27 cellular contexts compared by ENCODE assay signal in genomic region chr1:11786168-11786567, GRCh38. TPM values are rescaled to one million over a fixed set of nuclear protein-coding genes. Genes with fewer than 3 reads are reported as not detected.
DNase-seq lines count a peak whose midpoint lies in the region; ATAC-seq, FAIRE-seq and TF ChIP-seq lines count a peak whose summit lies in the region.
"Had no signal": no experiment of that assay in that cellular context is flagged by ENCODE, and none has a peak within 500 bp of the region (broad histone marks: within the 10 kb centered on the region; RNA-seq: fewer than 3 reads in every experiment).

No MANE protein-coding gene starts in this region.

- H3K36me3 Mint-ChIP-seq in CD4-positive, alpha-beta memory T cell = peaks cover 7 to 10% of the 10 kb centered on the region in 2 donors

- H3K9me3 Mint-ChIP-seq in CD4-positive, alpha-beta memory T cell = no peaks in the 10 kb centered on the region
- H3K9me3 Mint-ChIP-seq: activated T-helper 2 cell treated with anti-CD3 and anti-CD28 coated beads, Interferon-gamma antibody, Interleukin-2, Interleukin-4, amounts not matched to agents 10 μg/mL and 5 μg/mL and 100 μg/mL, durations not matched to agents 14 hours and 24 hours and 36 hours; nephron progenitor cell had no signal

- no peaks in the 10 kb centered on the region for H3K79me2 ChIP-seq in DOHH2 (ENCODE audit: control insufficient read depth, low read length)
- H3K79me2 ChIP-seq in K562 (ENCODE audit: control insufficient read depth, insufficient read depth, low read length) = peaks cover 9% of the 10 kb centered on the region; the same call in 2 of the 3 replicates

- H2AFZ ChIP-seq in K562 (ENCODE audit: low read depth, low read length) = no peak overlapping the region

- H3F3A ChIP-seq in DOHH2 (ENCODE audit: control insufficient read depth, insufficient read depth) = peaks cover 9% of the 10 kb centered on the region

- H3K9me1 ChIP-seq in K562 (ENCODE audit: control insufficient read depth, insufficient read depth, low read length) = no peaks in the 10 kb centered on the region

- peak; percentile 18; the same call in 1 of the 2 replicates for TF ChIP-seq EP300 in K562 (IDR thresholded peaks at IDR 0.05; ENCODE audit: low read length)
- TF ChIP-seq EP300 in ovary (IDR thresholded peaks at IDR 0.05) = no peak

- no peak for TF ChIP-seq RAD21 in K562 (CRISPR knock-in tag; conservative IDR thresholded peaks at IDR 0.05 in 1 of 2, IDR thresholded peaks at IDR 0.05 in 1 of 2)

- no peak for TF ChIP-seq POLR2A in K562 (conservative IDR thresholded peaks at IDR 0.05)
- no peak for TF ChIP-seq POLR2A in ovary (IDR thresholded peaks at IDR 0.05)

- no peak overlapping the region for H3K27ac Mint-ChIP-seq in CD4-positive, alpha-beta memory T cell
- H3K27ac Mint-ChIP-seq: activated T-helper 2 cell treated with anti-CD3 and anti-CD28 coated beads, Interferon-gamma antibody, Interleukin-2, Interleukin-4, amounts not matched to agents 10 μg/mL and 5 μg/mL and 100 μg/mL, durations not matched to agents 14 hours and 24 hours and 36 hours; nephron progenitor cell; T-helper 17 cell had no signal

- H3K27ac ChIP-seq in A673 (ENCODE audit: low read depth, low read length, poor library complexity, severe bottlenecking) (no peak overlapping the region), DOHH2 (ENCODE audit: low read depth, low read length) (peak overlapping the region; percentile 56), K562 (ENCODE audit: extremely low read depth, low read depth, low read length) (peak overlapping the region; percentile 80), ovary (peak overlapping the region; percentile 56 to 98)
- no peak overlapping the region for H3K27ac ChIP-seq in CD4-positive, alpha-beta memory T cell (ENCODE audit: low read depth, low read length)
- H3K27ac ChIP-seq: body of pancreas had no signal

- peaks cover 2 to 9% (median 5%) of the 10 kb centered on the region in 4 donors for H3K4me1 Mint-ChIP-seq in CD4-positive, alpha-beta memory T cell

- WGBS in K562 (ENCODE audit: insufficient coverage, low coverage, missing lambda C conversion rate) = 17% methylated on average over 5 of the region's 5 CpGs
- 49 to 59% (median 57%) methylated on average over 5 of the region's 5 CpGs for WGBS in ovary, 3 donors

- H3K4me2 ChIP-seq in DOHH2 (ENCODE audit: low read length) = peak overlapping the region; percentile 62
- H3K4me2 ChIP-seq in K562 (ENCODE audit: insufficient read depth, low read length) = no peak overlapping the region; the same call in 1 of the 2 replicates

- H4K20me1 ChIP-seq in DOHH2 (ENCODE audit: control insufficient read depth, insufficient read depth, low read depth, low read length) (no peaks in the 10 kb centered on the region), K562 (replicated peaks; ENCODE audit: control insufficient read depth, insufficient read depth, low read length) (no peaks in the 10 kb centered on the region)

- DNase-seq in A673 (ENCODE audit: low spot score) = no peak
- DNase-seq in K562 (ENCODE audit: extremely low read depth in 1 of 4, low spot score in 3 of 4) = peak in 1 of 4 experiments; percentile 71
- DNase-seq in ovary = no peak
- DNase-seq in GOT3 (lab: John Stamatoyannopoulos, UW) = no peak
- DNase-seq in KG1 (lab: John Stamatoyannopoulos, UW) = no peak
- DNase-seq in HT-29 (ENCODE audit: low spot score) = no peak
- DNase-seq in CD4-positive, alpha-beta memory T cell = no peak
- DNase-seq: activated naive CD4-positive, alpha-beta T cell treated with anti-CD3 and anti-CD28 coated beads, Interleukin-2, amount 50 U/mL, for 16 hours; body of pancreas; dorsolateral prefrontal cortex; hippocampal formation; NCI-H146; NCI-H446 treated with DMSO at 0.1 percent for 48 hours; nephron progenitor cell; SHP77; small intestine; stimulated activated naive CD4-positive, alpha-beta T cell; T-helper 17 cell had no signal

- POLR2A ChIA-PET in A673 (lab: Charles Lee; ENCODE audit: low non-redundant PET) = no interaction called here
- POLR2A ChIA-PET in K562 (lab: Yijun Ruan, JAX) = interaction anchor here (0.6 to 5.4 kb wide), 8 partner anchors 10 to 123 kb away, joined by 3 to 115 read pairs (median 8); no protein-coding TSS in a partner anchor
- POLR2A ChIA-PET in CD4-positive, alpha-beta memory T cell (lab: Charles Lee; ENCODE audit: partially characterized antibody) = interaction anchor here (0.6 kb wide), 2 partner anchors 17 to 122 kb away, joined by 3 to 5 read pairs; no protein-coding TSS in a partner anchor

- no peaks in the 10 kb centered on the region for H3K27me3 Mint-ChIP-seq in CD4-positive, alpha-beta memory T cell
- H3K27me3 Mint-ChIP-seq: T-helper 17 cell had no signal

- H3K4me3 Mint-ChIP-seq in CD4-positive, alpha-beta memory T cell = no peak overlapping the region
- H3K4me3 Mint-ChIP-seq: nephron progenitor cell had no signal

- H3K9me2 ChIP-seq in DOHH2 (replicated peaks; ENCODE audit: control insufficient read depth, low read length) = no peaks in the 10 kb centered on the region

- H3K27me3 ChIP-seq in A673 (replicated peaks; ENCODE audit: insufficient read depth, low read depth, low read length, poor library complexity) (no peaks in the 10 kb centered on the region), DOHH2 (ENCODE audit: control insufficient read depth, low read length) (no peaks in the 10 kb centered on the region), K562 (ENCODE audit: control insufficient read depth in 2 of 2, insufficient read depth in 2 of 2, low read length in 2 of 2) (no peaks in the 10 kb centered on the region), ovary (no peaks in the 10 kb centered on the region)
- no peaks in the 10 kb centered on the region for H3K27me3 ChIP-seq in CD4-positive, alpha-beta memory T cell (ENCODE audit: insufficient read depth, low read length)
- H3K27me3 ChIP-seq: body of pancreas, dorsolateral prefrontal cortex had no signal

- peak; percentile 10 for ATAC-seq in K562
- ATAC-seq: body of pancreas, T-helper 17 cell had no signal

- H3K4me3 ChIP-seq in A673 (ENCODE audit: low read depth, low read length, poor library complexity, severe bottlenecking) = no peak overlapping the region
- peak overlapping the region; percentile 34; the same call in 1 of the 2 replicates for H3K4me3 ChIP-seq in DOHH2 (ENCODE audit: low read length)
- H3K4me3 ChIP-seq in K562 = no peak overlapping the region
- H3K4me3 ChIP-seq in ovary = no peak overlapping the region
- H3K4me3 ChIP-seq in CD4-positive, alpha-beta memory T cell (ENCODE audit: low read length in 2 of 2) = no peak overlapping the region
- H3K4me3 ChIP-seq: body of pancreas had no signal

- CTCF ChIA-PET in A673 (lab: Charles Lee) = no interaction called here
- CTCF ChIA-PET in K562 (lab: Yijun Ruan, JAX; ENCODE audit: low intra/inter-chr PET ratio) = no interaction called here
- CTCF ChIA-PET in CD4-positive, alpha-beta memory T cell (lab: Charles Lee; ENCODE audit: partially characterized antibody) = interaction anchor here (0.7 to 2.7 kb wide), 3 partner anchors 17 to 43 kb away, joined by 3 to 7 read pairs (median 5); partner anchors contain the start of genes CLCN6 and MTHFR

- in situ Hi-C loops in K562 (cut with MboI) = no loop called here

- intact Hi-C loops in A673 (cut with micrococcal nuclease; ENCODE audit: unreplicated experiment) = no loop called here
- intact Hi-C loops in K562 (cut with micrococcal nuclease) = no loop called here
- intact Hi-C loops in ovary (cut with DNase I) = loop anchor here in 2 of 4 donors (2.0 to 5.0 kb wide), 2 partner anchors 17 to 49 kb away; partner anchors contain the start of gene AGTRAP (in 1 of the 2)
- intact Hi-C loops in CD4-positive, alpha-beta memory T cell (cut with micrococcal nuclease) = no loop called here

- H3K4me1 ChIP-seq in A673 (ENCODE audit: insufficient read depth, low read length, poor library complexity, severe bottlenecking) (no peaks in the 10 kb centered on the region), DOHH2 (ENCODE audit: control insufficient read depth, low read length) (peaks cover 31% of the 10 kb centered on the region), K562 (replicated peaks in 1 of 2; ENCODE audit: control insufficient read depth in 2 of 2, insufficient read depth in 2 of 2, low read length in 2 of 2) (peaks cover 55 to 76% of the 10 kb centered on the region in 2 experiments), ovary (ENCODE audit: insufficient read depth) (peaks cover 32% of the 10 kb centered on the region)
- peaks cover 12% of the 10 kb centered on the region for H3K4me1 ChIP-seq in CD4-positive, alpha-beta memory T cell (ENCODE audit: insufficient read depth, low read length)

- H3K36me3 ChIP-seq in A673 (ENCODE audit: insufficient read depth, low read length, poor library complexity, severe bottlenecking) (no peaks in the 10 kb centered on the region), DOHH2 (ENCODE audit: control insufficient read depth, low read length) (peaks cover 11% of the 10 kb centered on the region; the same call in 1 of the 2 replicates), K562 (ENCODE audit: control insufficient read depth, insufficient read depth, low read length) (peaks cover 36% of the 10 kb centered on the region; the same call in 2 of the 3 replicates), ovary (no peaks in the 10 kb centered on the region)
- H3K36me3 ChIP-seq in CD4-positive, alpha-beta memory T cell (ENCODE audit: insufficient read depth, low read length) = no peaks in the 10 kb centered on the region

- peak overlapping the region in 1 of 2 experiments; percentile 51; a peak in 2 of 4 replicates for H3K9ac ChIP-seq in K562 (ENCODE audit: insufficient read depth in 1 of 2, low read depth in 2 of 2, low read length in 2 of 2)

- no peaks in the 10 kb centered on the region for H3K9me3 ChIP-seq in A673 (ENCODE audit: low read depth, low read length, poor library complexity, severe bottlenecking)
- no peaks in the 10 kb centered on the region for H3K9me3 ChIP-seq in DOHH2 (ENCODE audit: control insufficient read depth, insufficient read depth, low read length)
- no peaks in the 10 kb centered on the region for H3K9me3 ChIP-seq in K562 (replicated peaks; ENCODE audit: control insufficient read depth, insufficient read depth, low read depth, low read length)
- no peaks in the 10 kb centered on the region for H3K9me3 ChIP-seq in ovary
- H3K9me3 ChIP-seq in CD4-positive, alpha-beta memory T cell (ENCODE audit: control insufficient read depth in 1 of 2, low read length in 2 of 2) = no peaks in the 10 kb centered on the region
- H3K9me3 ChIP-seq: body of pancreas had no signal

- no peak for TF ChIP-seq CTCF in A673 (conservative IDR thresholded peaks at IDR 0.05; ENCODE audit: low read depth, low read length)
- no peak for TF ChIP-seq CTCF in DOHH2 (IDR thresholded peaks at IDR 0.05; ENCODE audit: low read depth, low read length, poor library complexity, severe bottlenecking)
- no peak for TF ChIP-seq CTCF in K562 (IDR thresholded peaks at IDR 0.05 in 2 of 3, conservative IDR thresholded peaks at IDR 0.05 in 1 of 3; ENCODE audit: insufficient read depth in 2 of 3, low read depth in 1 of 3, low read length in 3 of 3)
- no peak for TF ChIP-seq CTCF in ovary (IDR thresholded peaks at IDR 0.05)

- BruUV-seq in A673 (replicated peaks; lab: Mats Ljungman, UMichigan) (TSS peak; percentile 26), K562 (replicated peaks; lab: Mats Ljungman, UMichigan) (no TSS peak)

- peak; percentile 86 for FAIRE-seq in K562 (lab: Jason Lieb, UNC)
- FAIRE-seq: endometrium, frontal cortex, GM12892, small intestine, TTC549, urothelium cell line had no signal

RNA-seq across cellular contexts. Expression of gene MTHFR, which starts 19.6 kb away (rescaled TPM):
- 23.3 and 25.8 TPM in 2 replicates for total RNA-seq in A673 (2021)
- total RNA-seq in K562 (2011; cell fraction: chromatin; rRNA removed; ENCODE audit: low replicate concordance) = 242 and 493 TPM in 2 replicates
- 319 and 327 TPM in 2 replicates for total RNA-seq in K562 (2011; cell fraction: nucleolus; rRNA removed)
- 296 TPM in 2 replicates for total RNA-seq in K562 (2011; cell fraction: nucleoplasm; rRNA removed)
- 77.9 and 94.5 TPM in 2 replicates for total RNA-seq in K562 (2014; rRNA removed)
- 45.3 and 45.6 TPM in 2 replicates for total RNA-seq in K562 (2014; rRNA removed; fragmentation: Illumina TruSeq; extraction: Trizol)
- total RNA-seq in K562 (2015; rRNA removed; fragmentation: Illumina TruSeq; extraction: Trizol) = 65.4 and 66.1 TPM in 2 replicates
- 94.1 and 104 TPM in 2 replicates for total RNA-seq in K562 (2021)
- polyA plus RNA-seq in K562 (2011; rRNA removed) = 47.6 and 56.6 TPM in 2 replicates
- polyA plus RNA-seq in K562 (2011; cell fraction: cytosol; rRNA removed) = 49.3 and 67.6 TPM in 2 replicates
- polyA plus RNA-seq in K562 (2011; cell fraction: nucleus; rRNA removed) = 62.6 and 87.9 TPM in 2 replicates
- 59.9 and 109 TPM in 2 replicates for polyA plus RNA-seq in K562 (2012)
- 62.6 and 78.7 TPM in 2 replicates for polyA plus RNA-seq in K562 (2014; fragmentation: Illumina TruSeq; extraction: Trizol)
- polyA plus RNA-seq in K562 (2014; fragmentation: Nextera tagmentation; extraction: Ambion mirVana) = 1 to 10 TPM; 5.0 to 5.4 TPM
- polyA plus RNA-seq in K562 (2014; rRNA removed) = 57.3 and 72.7 TPM in 2 replicates
- 103 and 105 TPM in 2 replicates for polyA minus RNA-seq in K562 (2011; rRNA and poly(A)+ RNA removed)
- polyA minus RNA-seq in K562 (2011; cell fraction: cytosol; rRNA and poly(A)+ RNA removed) = 72.6 and 84.0 TPM in 2 replicates
- polyA minus RNA-seq in K562 (2011; cell fraction: nucleus; rRNA and poly(A)+ RNA removed) = 87.4 and 136 TPM in 2 replicates
- 100 to 1,000 TPM in 1 of 7 donors, 10 to 100 TPM in 6; 41.2 to 161 (median 56.7) TPM for total RNA-seq in ovary
- 10 to 100 TPM; 13.1 to 25.0 TPM for polyA plus RNA-seq in ovary
- total RNA-seq in HT-29 (2014; rRNA removed; shearing (Covaris generic)) = 25.3 and 32.2 TPM in 2 replicates
- 10 to 100 TPM; 52.7 to 54.2 TPM for total RNA-seq in CD4-positive, alpha-beta memory T cell
- 1 to 10 TPM; 2.3 to 6.9 TPM for polyA plus RNA-seq in CD4-positive, alpha-beta memory T cell

RNA-seq across cellular contexts. Expression of gene CLCN6, which starts 19.8 kb away (rescaled TPM):
- 42.0 and 48.1 TPM in 2 replicates for total RNA-seq in A673 (2021)
- 146 and 184 TPM in 2 replicates for total RNA-seq in K562 (2011; cell fraction: chromatin; rRNA removed; ENCODE audit: low replicate concordance)
- total RNA-seq in K562 (2011; cell fraction: nucleolus; rRNA removed) = 89.9 and 94.4 TPM in 2 replicates
- total RNA-seq in K562 (2011; cell fraction: nucleoplasm; rRNA removed) = 121 and 143 TPM in 2 replicates
- 10.0 and 10.6 TPM in 2 replicates for total RNA-seq in K562 (2014; rRNA removed)
- 11.4 TPM in 2 replicates for total RNA-seq in K562 (2014; rRNA removed; fragmentation: Illumina TruSeq; extraction: Trizol)
- 13.6 and 13.9 TPM in 2 replicates for total RNA-seq in K562 (2015; rRNA removed; fragmentation: Illumina TruSeq; extraction: Trizol)
- 21.8 and 22.5 TPM in 2 replicates for total RNA-seq in K562 (2021)
- 13.6 and 22.6 TPM in 2 replicates for polyA plus RNA-seq in K562 (2011; rRNA removed)
- 10.5 and 18.0 TPM in 2 replicates for polyA plus RNA-seq in K562 (2011; cell fraction: cytosol; rRNA removed)
- polyA plus RNA-seq in K562 (2011; cell fraction: nucleus; rRNA removed) = 89.4 and 98.5 TPM in 2 replicates
- polyA plus RNA-seq in K562 (2012) = 16.6 and 16.7 TPM in 2 replicates
- polyA plus RNA-seq in K562 (2014; fragmentation: Illumina TruSeq; extraction: Trizol) = 18.3 and 20.9 TPM in 2 replicates
- polyA plus RNA-seq in K562 (2014; fragmentation: Nextera tagmentation; extraction: Ambion mirVana) = 1 to 10 TPM; 2.0 to 3.1 TPM
- polyA plus RNA-seq in K562 (2014; rRNA removed) = 21.5 and 23.1 TPM in 2 replicates
- 19.0 and 22.2 TPM in 2 replicates for polyA minus RNA-seq in K562 (2011; rRNA and poly(A)+ RNA removed)
- polyA minus RNA-seq in K562 (2011; cell fraction: cytosol; rRNA and poly(A)+ RNA removed) = 10.5 and 10.8 TPM in 2 replicates
- polyA minus RNA-seq in K562 (2011; cell fraction: nucleus; rRNA and poly(A)+ RNA removed) = 18.2 and 38.1 TPM in 2 replicates
- total RNA-seq in ovary = 10 to 100 TPM; 11.7 to 39.7 (median 32.1) TPM
- polyA plus RNA-seq in ovary = 10 to 100 TPM; 14.6 to 16.7 TPM
- total RNA-seq in HT-29 (2014; rRNA removed; shearing (Covaris generic)) = 9.7 TPM in 2 replicates
- 10 to 100 TPM; 20.8 to 20.9 TPM for total RNA-seq in CD4-positive, alpha-beta memory T cell
- polyA plus RNA-seq in CD4-positive, alpha-beta memory T cell = 1 to 10 TPM; 1.4 to 2.6 TPM

RNA-seq across cellular contexts. Expression of gene C1orf167, which starts 24.2 kb away (rescaled TPM):
- total RNA-seq in A673 (2021) (not detected in 2 replicates), K562 (2014; rRNA removed) (0.37 and 0.73 TPM in 2 replicates), K562 (2014; rRNA removed; fragmentation: Illumina TruSeq; extraction: Trizol) (0.10 and 0.29 TPM in 2 replicates), K562 (2015; rRNA removed; fragmentation: Illumina TruSeq; extraction: Trizol) (0.22 and 0.53 TPM in 2 replicates), K562 (2021) (0.82 and 1.2 TPM in 2 replicates), ovary (1 to 10 TPM in 3 of 7 donors, under 1 TPM in 3, not detected in 1; 0.48 to 1.8 (median 1.1) TPM)
- total RNA-seq in K562 (2011; cell fraction: chromatin; rRNA removed; ENCODE audit: low replicate concordance) = 2.8 and 5.6 TPM in 2 replicates
- total RNA-seq in K562 (2011; cell fraction: nucleolus; rRNA removed) = 2.3 and 3.4 TPM in 2 replicates
- total RNA-seq in K562 (2011; cell fraction: nucleoplasm; rRNA removed) = 2.1 TPM in 2 replicates
- polyA plus RNA-seq in K562 (2011; rRNA removed) (0.29 and 0.73 TPM in 2 replicates), K562 (2014; fragmentation: Illumina TruSeq; extraction: Trizol) (0.29 and 0.31 TPM in 2 replicates), K562 (2014; fragmentation: Nextera tagmentation; extraction: Ambion mirVana) (not detected), K562 (2014; rRNA removed) (0.86 and 0.94 TPM in 2 replicates), ovary (1 to 10 TPM in 1 of 2 donors, not detected in 1; 4.4 TPM)
- 0.31 and 0.53 TPM in 2 replicates for polyA plus RNA-seq in K562 (2011; cell fraction: cytosol; rRNA removed)
- 2.2 and 3.2 TPM in 2 replicates for polyA plus RNA-seq in K562 (2011; cell fraction: nucleus; rRNA removed)
- polyA plus RNA-seq in K562 (2012) = 0.48 and 2.0 TPM in 2 replicates
- polyA minus RNA-seq in K562 (2011; rRNA and poly(A)+ RNA removed) = 0.14 and 0.27 TPM in 2 replicates
- polyA minus RNA-seq in K562 (2011; cell fraction: cytosol; rRNA and poly(A)+ RNA removed) = 0.38 and 0.91 TPM in 2 replicates
- polyA minus RNA-seq in K562 (2011; cell fraction: nucleus; rRNA and poly(A)+ RNA removed) = 0.78 and 0.81 TPM in 2 replicates
- total RNA-seq in HT-29 (2014; rRNA removed; shearing (Covaris generic)) = not detected in 2 replicates
- total RNA-seq in CD4-positive, alpha-beta memory T cell = not detected
- polyA plus RNA-seq in CD4-positive, alpha-beta memory T cell = not detected
- total RNA-seq: activated T-helper 2 cell treated with anti-CD3 and anti-CD28 coated beads, Interferon-gamma antibody, Interleukin-2, Interleukin-4, amounts not matched to agents 10 μg/mL and 5 μg/mL and 100 μg/mL, durations not matched to agents 14 hours and 24 hours and 36 hours; body of pancreas; cerebellum; frontal cortex; osteocyte had no signal

RNA-seq across cellular contexts. Expression of gene AGTRAP, which starts 50.2 kb away (rescaled TPM):
- total RNA-seq in A673 (2021) (23.6 and 33.5 TPM in 2 replicates), K562 (2014; rRNA removed) (89.3 and 118 TPM in 2 replicates), K562 (2014; rRNA removed; fragmentation: Illumina TruSeq; extraction: Trizol) (15.5 and 26.8 TPM in 2 replicates), K562 (2015; rRNA removed; fragmentation: Illumina TruSeq; extraction: Trizol) (53.7 and 57.5 TPM in 2 replicates), K562 (2021) (81.6 and 85.8 TPM in 2 replicates), ovary (10 to 100 TPM; 24.5 to 53.2 (median 31.1) TPM)
- total RNA-seq in K562 (2011; cell fraction: chromatin; rRNA removed; ENCODE audit: low replicate concordance) = 54.8 and 123 TPM in 2 replicates
- total RNA-seq in K562 (2011; cell fraction: nucleolus; rRNA removed) = 175 TPM in 2 replicates
- 116 and 126 TPM in 2 replicates for total RNA-seq in K562 (2011; cell fraction: nucleoplasm; rRNA removed)
- polyA plus RNA-seq in K562 (2011; rRNA removed) (48.5 and 76.2 TPM in 2 replicates), K562 (2014; fragmentation: Illumina TruSeq; extraction: Trizol) (81.4 and 99.0 TPM in 2 replicates), K562 (2014; fragmentation: Nextera tagmentation; extraction: Ambion mirVana) (10 to 100 TPM; 31.4 to 51.5 TPM), K562 (2014; rRNA removed) (105 TPM in 2 replicates), ovary (10 to 100 TPM in 1 of 2 donors, 1 to 10 TPM in 1; 5.9 to 38.2 TPM)
- polyA plus RNA-seq in K562 (2011; cell fraction: cytosol; rRNA removed) = 121 and 255 TPM in 2 replicates
- polyA plus RNA-seq in K562 (2011; cell fraction: nucleus; rRNA removed) = 125 and 161 TPM in 2 replicates
- 83.4 and 188 TPM in 2 replicates for polyA plus RNA-seq in K562 (2012)
- 17.2 and 22.0 TPM in 2 replicates for polyA minus RNA-seq in K562 (2011; rRNA and poly(A)+ RNA removed)
- 47.0 and 66.3 TPM in 2 replicates for polyA minus RNA-seq in K562 (2011; cell fraction: cytosol; rRNA and poly(A)+ RNA removed)
- polyA minus RNA-seq in K562 (2011; cell fraction: nucleus; rRNA and poly(A)+ RNA removed) = 18.8 and 20.9 TPM in 2 replicates
- total RNA-seq in HT-29 (2014; rRNA removed; shearing (Covaris generic)) = 52.8 and 54.7 TPM in 2 replicates
- total RNA-seq in CD4-positive, alpha-beta memory T cell = 10 to 100 TPM; 19.0 to 21.7 TPM
- polyA plus RNA-seq in CD4-positive, alpha-beta memory T cell = 10 to 100 TPM; 53.4 to 76.9 TPM

Comparison
In these comparisons a context has a peak if more than half of its experiments do, and no peak if none do; other contexts are left out.
1. H3K27ac ChIP-seq: peak in DOHH2 (single experiment), K562 (single experiment) and ovary (2 of 2); none in A673 (single experiment) and CD4-positive, alpha-beta memory T cell (single experiment).